ENCODE assay signal across 8 cellular contexts in genomic region chr7:36287371-36288241, GRCh38.
DNase-seq lines count a peak whose midpoint lies in the region; ATAC-seq, FAIRE-seq and TF ChIP-seq lines count a peak whose summit lies in the region.

No MANE protein-coding gene starts in this region.

- WGBS in small intestine, 3 donors = 49 to 56% (median 55%) methylated on average over 19 of the region's 19 CpGs

- peaks cover 0 to 5% of the 10 kb centered on the region in 2 donors for H3K36me3 ChIP-seq in small intestine (ENCODE audit: control insufficient read depth in 2 of 2, insufficient read depth in 2 of 2, low read length in 2 of 2)

- FAIRE-seq in small intestine (lab: Jason Lieb, UNC) = no peak

- no peak for TF ChIP-seq CTCF in foreskin keratinocyte (conservative IDR thresholded peaks at IDR 0.05)

- H3K4me1 ChIP-seq in small intestine (ENCODE audit: control insufficient read depth in 2 of 2, insufficient read depth in 1 of 2, low read depth in 1 of 2, low read length in 1 of 2) = peaks cover 2 to 10% of the 10 kb centered on the region in 2 donors
- no peaks in the 10 kb centered on the region for H3K4me1 ChIP-seq in foreskin keratinocyte

- DNase-seq in DMS153 (lab: John Stamatoyannopoulos, UW) (peak; percentile 89), NCI-H748 (lab: John Stamatoyannopoulos, UW; ENCODE audit: unreplicated experiment) (peak; percentile 76), caudate nucleus (lab: John Stamatoyannopoulos, UW) (peak in 5 of 61 donors; percentile 8 to 43 (median 32)), small intestine (peak; percentile 42), SKM-1 (lab: John Stamatoyannopoulos, UW; ENCODE audit: unreplicated experiment) (no peak), foreskin keratinocyte (no peak), UCSD-AML1 (lab: John Stamatoyannopoulos, UW; ENCODE audit: unreplicated experiment) (no peak)

- no peaks in the 10 kb centered on the region for H3K27me3 ChIP-seq in small intestine (ENCODE audit: control insufficient read depth in 2 of 2, insufficient read depth in 2 of 2, low read length in 2 of 2)
- H3K27me3 ChIP-seq in foreskin keratinocyte = no peaks in the 10 kb centered on the region

- H3K4me3 ChIP-seq in small intestine (ENCODE audit: low read depth in 1 of 2, low read length in 2 of 2) = no peak overlapping the region

- H3K9me3 ChIP-seq in small intestine (ENCODE audit: control insufficient read depth, low read depth) = no peaks in the 10 kb centered on the region

- peak overlapping the region; percentile 17 for H3K27ac ChIP-seq in caudate nucleus (ENCODE audit: low read depth, low read length)
- peak overlapping the region in 1 of 2 donors; percentile 74 for H3K27ac ChIP-seq in small intestine (ENCODE audit: low read depth in 1 of 2, low read length in 1 of 2)
- no peak overlapping the region for H3K27ac ChIP-seq in foreskin keratinocyte

- ATAC-seq in GM21576 (IDR thresholded peaks at IDR 0.05; ENCODE audit: unreplicated experiment) (peak; percentile 34), foreskin keratinocyte (no peak)

Comparison
In these comparisons a context has a peak if more than half of its experiments do, and no peak if none do; other contexts are left out.
1. DNase-seq: peak in DMS153 (single experiment), NCI-H748 (single experiment) and small intestine (single experiment); none in SKM-1 (single experiment), foreskin keratinocyte (0 of 2) and UCSD-AML1 (single experiment).